Comparison of ENCODE assay signal across 35 cellular contexts in the genomic region with DNA sequence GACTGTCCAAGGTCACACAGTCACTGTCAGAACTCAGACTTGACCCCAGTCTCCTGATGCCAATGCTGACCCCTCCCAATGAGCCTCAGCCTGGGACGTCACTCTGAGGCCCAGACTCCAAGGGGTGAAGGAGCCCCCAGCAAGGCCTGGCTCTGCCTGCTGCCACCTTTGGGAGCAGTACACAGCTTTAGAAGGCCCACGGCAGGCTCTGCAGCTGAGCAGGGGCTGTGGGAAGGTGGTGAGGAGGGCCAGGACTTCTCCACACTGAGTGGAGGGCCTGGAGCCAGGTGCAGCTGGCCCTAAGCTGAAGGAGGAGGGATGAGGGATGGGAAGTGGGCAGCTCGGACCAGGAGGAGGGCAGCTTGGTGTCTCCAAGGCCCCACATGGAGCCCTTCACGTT. TPM values are rescaled to one million over a fixed set of nuclear protein-coding genes. Genes with fewer than 3 reads are reported as not detected.
A peak's percentile ranks its signal among the peaks of the same experiment; 100 is the strongest.
DNase-seq lines count a peak whose midpoint lies in the region; ATAC-seq, FAIRE-seq and TF ChIP-seq lines count a peak whose summit lies in the region.
"Had no signal": no experiment of that assay in that cellular context is flagged by ENCODE, and none has a peak within 500 bp of the region (broad histone marks: within the 10 kb centered on the region; RNA-seq: fewer than 3 reads in every experiment).

No MANE protein-coding gene starts in this region.

- intact Hi-C loops in mucosa of descending colon (cut with DNase I, micrococcal nuclease) (no loop called here), tibial artery (cut with DNase I; ENCODE audit: low total_unique reads) (no loop called here)

- no peak overlapping the region for H3K27ac ChIP-seq in tibial artery
- H3K27ac ChIP-seq: brain microvascular endothelial cell, heart right ventricle, HL-60, KMS-11, thyroid gland had no signal

- no peak for ATAC-seq in activated naive CD8-positive, alpha-beta T cell treated with anti-CD3 and anti-CD28 coated beads, Interleukin-2, amount 10 ng/mL, durations not matched to agents 7 days and 5 days (ENCODE audit: low read depth)
- ATAC-seq in activated naive CD8-positive, alpha-beta T cell treated with anti-CD3 and anti-CD28 coated beads, Interleukin-2, amount 50 U/mL, for 24 hours, result no peak
- ATAC-seq in T-helper 17 cell (no peak), mucosa of descending colon (no peak)
- ATAC-seq: activated T-cell treated with anti-CD3 and anti-CD28 coated beads, Interleukin-2, amount 50 U/mL, for 72 hours; CD8-positive, alpha-beta T cell; natural killer cell; PC-3; Right ventricle myocardium inferior; stimulated activated naive CD8-positive, alpha-beta T cell treated with anti-CD3 and anti-CD28 coated beads, Interleukin-15, amount 100 ng/mL, for 72 hours had no signal

- H3K36me3 Mint-ChIP-seq in activated naive CD8-positive, alpha-beta T cell treated with anti-CD3 and anti-CD28 coated beads, Interleukin-2, amount 10 ng/mL, durations not matched to agents 7 days and 5 days, result peaks cover 2% of the 10 kb centered on the region
- H3K36me3 Mint-ChIP-seq in activated naive CD8-positive, alpha-beta T cell treated with anti-CD3 and anti-CD28 coated beads, Interleukin-2, amount 50 U/mL, for 24 hours (ENCODE audit: low read depth), result no peaks in the 10 kb centered on the region
- H3K36me3 Mint-ChIP-seq in T-helper 17 cell (ENCODE audit: low read depth), result peaks cover 9% of the 10 kb centered on the region
- H3K36me3 Mint-ChIP-seq: CD8-positive, alpha-beta T cell; natural killer cell had no signal

- FAIRE-seq in GM19239 (lab: Jason Lieb, UNC) (no peak), GM12892 (lab: Jason Lieb, UNC) (no peak)
- FAIRE-seq: kidney had no signal

- peak; percentile 25 for DNase-seq in activated naive CD8-positive, alpha-beta T cell treated with anti-CD3 and anti-CD28 coated beads, Interleukin-2, amount 10 ng/mL, durations not matched to agents 7 days and 5 days
- DNase-seq in activated naive CD8-positive, alpha-beta T cell treated with anti-CD3 and anti-CD28 coated beads, Interleukin-2, amount 50 U/mL, for 24 hours, result no peak
- DNase-seq in T-helper 17 cell (peak in 1 of 3 donors; percentile 3), mucosa of descending colon (peak in 2 of 3 donors; percentile 12 to 29), tibial artery (peak; percentile 12 to 56), GM19239 (ENCODE audit: insufficient read length, low spot score) (no peak), GM12892 (ENCODE audit: insufficient read length) (no peak)
- DNase-seq in NK-92 treated with Interleukin-12 subunit alpha and Interleukin-12 subunit beta, amount 100 ng/mL, for 24 hours (lab: John Stamatoyannopoulos, UW), result no peak
- DNase-seq: activated CD4-positive, alpha-beta T cell treated with anti-CD3 and anti-CD28 coated beads for 4 hours; activated naive CD4-positive, alpha-beta T cell treated with anti-CD3 and anti-CD28 coated beads for 36 hours; activated T-cell treated with anti-CD3 and anti-CD28 coated beads, Interleukin-2, amount 50 U/mL, for 72 hours; AML-193; amniotic stem cell; brain microvascular endothelial cell; CD8-positive, alpha-beta T cell; EL; foreskin melanocyte; heart right ventricle; kidney; MM.1S; natural killer cell; NCI-H1105 treated with DMSO at 0.1 percent for 48 hours; NCI-H2081; NCI-H524 treated with DMSO at 0.1 percent for 48 hours; PC-3; stimulated activated CD4-positive, alpha-beta T cell treated with anti-CD3 and anti-CD28 coated beads, Interleukin-1b, Interleukin-23, amount 100 ng/mL, for 48 hours; stimulated activated CD8-positive, alpha-beta memory T cell treated with anti-CD3 and anti-CD28 coated beads, Interleukin-4, amount 100 ng/mL, for 48 hours; thyroid gland had no signal

- H3K4me3 ChIP-seq in mucosa of descending colon (no peak overlapping the region), tibial artery (no peak overlapping the region)
- H3K4me3 ChIP-seq: HAP-1, heart right ventricle, smooth muscle cell, thyroid gland had no signal

- no peak overlapping the region for H3K27ac Mint-ChIP-seq in activated naive CD8-positive, alpha-beta T cell treated with anti-CD3 and anti-CD28 coated beads, Interleukin-2, amount 10 ng/mL, durations not matched to agents 7 days and 5 days
- no peak overlapping the region for H3K27ac Mint-ChIP-seq in activated naive CD8-positive, alpha-beta T cell treated with anti-CD3 and anti-CD28 coated beads, Interleukin-2, amount 50 U/mL, for 24 hours
- peak overlapping the region; percentile 92 for H3K27ac Mint-ChIP-seq in T-helper 17 cell
- H3K27ac Mint-ChIP-seq: activated naive CD4-positive, alpha-beta T cell treated with anti-CD3 and anti-CD28 coated beads for 36 hours; activated T-cell treated with anti-CD3 and anti-CD28 coated beads, Interleukin-2, amount 50 U/mL, for 72 hours; natural killer cell had no signal

- H3K9me3 Mint-ChIP-seq in activated naive CD8-positive, alpha-beta T cell treated with anti-CD3 and anti-CD28 coated beads, Interleukin-2, amount 10 ng/mL, durations not matched to agents 7 days and 5 days, result no peaks in the 10 kb centered on the region
- no peaks in the 10 kb centered on the region for H3K9me3 Mint-ChIP-seq in activated naive CD8-positive, alpha-beta T cell treated with anti-CD3 and anti-CD28 coated beads, Interleukin-2, amount 50 U/mL, for 24 hours
- H3K9me3 Mint-ChIP-seq: activated T-cell treated with anti-CD3 and anti-CD28 coated beads, Interleukin-2, amount 50 U/mL, for 72 hours; natural killer cell; stimulated activated naive CD8-positive, alpha-beta T cell treated with anti-CD3 and anti-CD28 coated beads, Interleukin-15, amount 100 ng/mL, for 72 hours; T-helper 2 cell treated with Interferon-gamma antibody and Interleukin-4, amounts not matched to agents 5 μg/mL and 100 μg/mL, for 36 hours had no signal

- TF ChIP-seq CTCF in mucosa of descending colon (IDR thresholded peaks at IDR 0.05) (no peak), tibial artery (IDR thresholded peaks at IDR 0.05) (no peak)

- no peaks in the 10 kb centered on the region for H3K27me3 ChIP-seq in tibial artery
- H3K27me3 ChIP-seq: heart right ventricle, thyroid gland had no signal

- H3K4me1 Mint-ChIP-seq in activated naive CD8-positive, alpha-beta T cell treated with anti-CD3 and anti-CD28 coated beads, Interleukin-2, amount 10 ng/mL, durations not matched to agents 7 days and 5 days, result peaks cover 14% of the 10 kb centered on the region
- peaks cover 33% of the 10 kb centered on the region for H3K4me1 Mint-ChIP-seq in activated naive CD8-positive, alpha-beta T cell treated with anti-CD3 and anti-CD28 coated beads, Interleukin-2, amount 50 U/mL, for 24 hours
- H3K4me1 Mint-ChIP-seq in T-helper 17 cell, result peaks cover 58% of the 10 kb centered on the region

- H3K4me1 ChIP-seq in mucosa of descending colon (ENCODE audit: low read depth), result peaks cover 22% of the 10 kb centered on the region
- peaks cover 0 to 12% (median 0%) of the 10 kb centered on the region in 4 donors for H3K4me1 ChIP-seq in tibial artery
- H3K4me1 ChIP-seq: HAP-1 had no signal

- H3K36me3 ChIP-seq in mucosa of descending colon (ENCODE audit: low read depth) (no peaks in the 10 kb centered on the region), tibial artery (no peaks in the 10 kb centered on the region)
- H3K36me3 ChIP-seq: brain microvascular endothelial cell, HAP-1, heart right ventricle, thyroid gland had no signal

- POLR2A ChIA-PET in activated naive CD8-positive, alpha-beta T cell treated with anti-CD3 and anti-CD28 coated beads, Interleukin-2, amount 10 ng/mL, durations not matched to agents 7 days and 5 days (lab: Charles Lee), result interaction anchor here (1.1 kb wide), 1 partner anchor 22 kb away, joined by 3 read pairs; no protein-coding TSS in a partner anchor

- H3K4me3 Mint-ChIP-seq in activated naive CD8-positive, alpha-beta T cell treated with anti-CD3 and anti-CD28 coated beads, Interleukin-2, amount 10 ng/mL, durations not matched to agents 7 days and 5 days, result no peak overlapping the region
- H3K4me3 Mint-ChIP-seq in activated naive CD8-positive, alpha-beta T cell treated with anti-CD3 and anti-CD28 coated beads, Interleukin-2, amount 50 U/mL, for 24 hours, result no peak overlapping the region
- H3K4me3 Mint-ChIP-seq in T-helper 17 cell, result no peak overlapping the region
- H3K4me3 Mint-ChIP-seq: activated naive CD4-positive, alpha-beta T cell treated with anti-CD3 and anti-CD28 coated beads for 36 hours; activated T-cell treated with anti-CD3 and anti-CD28 coated beads, Interleukin-2, amount 50 U/mL, for 72 hours; CD8-positive, alpha-beta T cell; natural killer cell; stimulated activated naive CD8-positive, alpha-beta T cell treated with anti-CD3 and anti-CD28 coated beads, Interleukin-15, amount 100 ng/mL, for 72 hours; T-helper 2 cell treated with Interferon-gamma antibody and Interleukin-4, amounts not matched to agents 5 μg/mL and 100 μg/mL, for 36 hours had no signal

- H3K9me3 ChIP-seq in T-helper 17 cell (ENCODE audit: control insufficient read depth, low read length, poor library complexity, severe bottlenecking) (no peaks in the 10 kb centered on the region), mucosa of descending colon (no peaks in the 10 kb centered on the region), tibial artery (no peaks in the 10 kb centered on the region)
- H3K9me3 ChIP-seq: HAP-1, thyroid gland had no signal

- no peak for TF ChIP-seq POLR2A in GM12892 (IDR thresholded peaks at IDR 0.05; ENCODE audit: low read depth, low read length)

- peaks cover 19% of the 10 kb centered on the region for H3K27me3 Mint-ChIP-seq in activated naive CD8-positive, alpha-beta T cell treated with anti-CD3 and anti-CD28 coated beads, Interleukin-2, amount 10 ng/mL, durations not matched to agents 7 days and 5 days
- H3K27me3 Mint-ChIP-seq in activated naive CD8-positive, alpha-beta T cell treated with anti-CD3 and anti-CD28 coated beads, Interleukin-2, amount 50 U/mL, for 24 hours, result no peaks in the 10 kb centered on the region
- H3K27me3 Mint-ChIP-seq in T-helper 17 cell, result no peaks in the 10 kb centered on the region
- H3K27me3 Mint-ChIP-seq: stimulated activated naive CD8-positive, alpha-beta T cell treated with anti-CD3 and anti-CD28 coated beads, Interleukin-15, amount 100 ng/mL, for 72 hours had no signal

RNA-seq across cellular contexts. Expression of a gene that starts 23.9 kb away (rescaled TPM):
- total RNA-seq in activated naive CD8-positive, alpha-beta T cell treated with anti-CD3 and anti-CD28 coated beads, Interleukin-2, amount 10 ng/mL, durations not matched to agents 7 days and 5 days, result 10 to 100 TPM; 28.8 to 29.3 TPM
- total RNA-seq in T-helper 17 cell, result 10 to 100 TPM; 30.0 to 34.0 TPM
- total RNA-seq in mucosa of descending colon, result 100 to 1,000 TPM in 1 of 3 donors, 10 to 100 TPM in 2; 61.4 to 103 (median 89.1) TPM
- 30.7 TPM for polyA plus RNA-seq in GM12892 (2012; ENCODE audit: missing spikeins)

Comparison
In these comparisons a context has a peak if more than half of its experiments do, and no peak if none do; other contexts are left out.
1. DNase-seq: peak in activated naive CD8-positive, alpha-beta T cell treated with anti-CD3 and anti-CD28 coated beads, Interleukin-2, amount 10 ng/mL, durations not matched to agents 7 days and 5 days (single experiment), mucosa of descending colon (2 of 3) and tibial artery (2 of 2); none in activated naive CD8-positive, alpha-beta T cell treated with anti-CD3 and anti-CD28 coated beads, Interleukin-2, amount 50 U/mL, for 24 hours (single experiment), NK-92 treated with Interleukin-12 subunit alpha and Interleukin-12 subunit beta, amount 100 ng/mL, for 24 hours (single experiment), GM19239 (single experiment) and GM12892 (single experiment).